19 cellular contexts compared by ENCODE assay signal in the genomic region with DNA sequence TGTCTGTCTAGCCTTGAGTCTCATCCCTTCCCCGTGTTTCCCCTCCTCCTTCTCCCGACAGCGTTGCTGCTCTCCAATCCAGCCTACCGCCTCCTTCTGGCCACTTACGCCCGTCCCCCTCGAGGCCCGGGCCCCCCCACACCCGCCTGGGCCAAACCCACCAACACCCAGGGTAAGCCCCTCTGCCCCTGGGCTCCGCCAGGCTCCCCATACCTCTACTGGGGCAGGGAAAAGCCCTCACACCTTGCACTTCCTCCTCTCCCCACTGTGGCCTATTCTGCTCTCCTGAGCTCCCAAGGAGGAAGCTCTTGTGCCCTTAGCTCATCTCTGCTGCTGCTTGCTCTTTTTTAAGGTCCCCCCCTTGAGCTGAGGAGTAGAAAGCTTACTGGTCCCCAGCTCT. TPM values are rescaled to one million over a fixed set of nuclear protein-coding genes. Genes with fewer than 3 reads are reported as not detected.
DNase-seq lines count a peak whose midpoint lies in the region; ATAC-seq and TF ChIP-seq lines count a peak whose summit lies in the region.
"Had no signal": no experiment of that assay in that cellular context is flagged by ENCODE, and none has a peak within 500 bp of the region (broad histone marks: within the 10 kb centered on the region; RNA-seq: fewer than 3 reads in every experiment).

No MANE protein-coding gene starts in this region.

- no peaks in the 10 kb centered on the region for H3K27me3 ChIP-seq in neural progenitor cell
- H3K27me3 ChIP-seq: BE2C, SJSA1 had no signal

- peak; percentile 19 for DNase-seq in Right ventricle myocardium superior
- no peak for DNase-seq in Right ventricle myocardium inferior (ENCODE audit: missing footprints)
- no peak for DNase-seq in neural progenitor cell (ENCODE audit: low spot score)
- DNase-seq in substantia nigra (lab: John Stamatoyannopoulos, UW) = no peak
- no peak for DNase-seq in anterior cingulate cortex (lab: John Stamatoyannopoulos, UW)
- no peak for DNase-seq in NCI-H2227 treated with DMSO at 0.1 percent for 48 hours (lab: John Stamatoyannopoulos, UW)
- DNase-seq: BE2C; CD4-positive, alpha-beta memory T cell; DMS53; EL; GOT3; NCI-H1417; NCI-H187 treated with DMSO at 0.1 percent for 48 hours; NCI-H526; PC-9 had no signal

- H3K9me3 Mint-ChIP-seq in brain = no peaks in the 10 kb centered on the region
- no peaks in the 10 kb centered on the region for H3K9me3 Mint-ChIP-seq in neural progenitor cell
- H3K9me3 Mint-ChIP-seq: CD4-positive, alpha-beta memory T cell had no signal

- peaks cover 78% of the 10 kb centered on the region for H3K36me3 Mint-ChIP-seq in brain
- H3K36me3 Mint-ChIP-seq in neural progenitor cell = peaks cover 32% of the 10 kb centered on the region

- no peak overlapping the region for H3K4me3 ChIP-seq in neural progenitor cell
- H3K4me3 ChIP-seq: K562, PC-9, SJSA1 had no signal

- H3K9ac ChIP-seq in neural progenitor cell = no peak overlapping the region

- intact Hi-C loops in Right ventricle myocardium superior (cut with DNase I) = no loop called here
- intact Hi-C loops in Right ventricle myocardium inferior (cut with DNase I) = no loop called here

- TF ChIP-seq CTCF in brain (conservative IDR thresholded peaks at IDR 0.05) = no peak
- no peak for TF ChIP-seq CTCF in neural progenitor cell (IDR thresholded peaks at IDR 0.05)

- ATAC-seq in Right ventricle myocardium superior (ENCODE audit: poor library complexity) = no peak
- no peak for ATAC-seq in Right ventricle myocardium inferior
- ATAC-seq in GM21515 (IDR thresholded peaks at IDR 0.05; ENCODE audit: unreplicated experiment) = no peak
- ATAC-seq: K562 had no signal

- H3K79me2 ChIP-seq in neural progenitor cell (ENCODE audit: low read depth) = peaks cover 32% of the 10 kb centered on the region

- H2AFZ ChIP-seq in neural progenitor cell (replicated peaks) = no peak overlapping the region
- H2AFZ ChIP-seq: PC-9 had no signal

- no peaks in the 10 kb centered on the region for H3K9me3 ChIP-seq in neural progenitor cell (ENCODE audit: low read depth)
- H3K9me3 ChIP-seq: BE2C, SJSA1 had no signal

- peaks cover 54% of the 10 kb centered on the region for H4K20me1 ChIP-seq in neural progenitor cell (ENCODE audit: low read depth)

- peak overlapping the region; percentile 27 for H3K27ac ChIP-seq in neural progenitor cell
- H3K27ac ChIP-seq in substantia nigra (ENCODE audit: low read depth, low read length, poor library complexity, severe bottlenecking) = peak overlapping the region; percentile 24
- H3K27ac ChIP-seq: PC-9, SJSA1 had no signal

- H3K36me3 ChIP-seq in neural progenitor cell = no peaks in the 10 kb centered on the region
- H3K36me3 ChIP-seq: BE2C had no signal

- H3K4me3 Mint-ChIP-seq in brain = no peak overlapping the region
- no peak overlapping the region for H3K4me3 Mint-ChIP-seq in neural progenitor cell

- H3K4me2 ChIP-seq in neural progenitor cell = no peak overlapping the region
- H3K4me2 ChIP-seq: PC-9 had no signal

- peaks cover 27% of the 10 kb centered on the region for H3F3A ChIP-seq in neural progenitor cell (ENCODE audit: low read depth)

- peaks cover 20% of the 10 kb centered on the region for H3K4me1 ChIP-seq in neural progenitor cell
- H3K4me1 ChIP-seq: BE2C had no signal

- H3K27me3 Mint-ChIP-seq in brain = peaks cover 8% of the 10 kb centered on the region
- H3K27me3 Mint-ChIP-seq in neural progenitor cell (ENCODE audit: insufficient read depth, low read depth) = peaks cover 5% of the 10 kb centered on the region
- H3K27me3 Mint-ChIP-seq: CD4-positive, alpha-beta memory T cell had no signal

- H3K4me1 Mint-ChIP-seq in brain (peaks cover 9% of the 10 kb centered on the region), neural progenitor cell (peaks cover 9% of the 10 kb centered on the region)
- H3K4me1 Mint-ChIP-seq: CD4-positive, alpha-beta memory T cell had no signal

- H3K27ac Mint-ChIP-seq in brain = peak overlapping the region; percentile 45 to 76 (median 56)
- H3K27ac Mint-ChIP-seq in neural progenitor cell = no peak overlapping the region

RNA-seq across cellular contexts. Expression of a gene that starts 11.0 kb away (rescaled TPM):
- 23.2 TPM for total RNA-seq in Right ventricle myocardium superior
- 32.5 TPM for total RNA-seq in Right ventricle myocardium inferior
- polyA plus RNA-seq in brain (ENCODE audit: insufficient read depth, low read depth, low replicate concordance) = 221 TPM
- 85.3 and 234 TPM in 2 replicates for total RNA-seq in neural progenitor cell (ENCODE audit: low replicate concordance)

RNA-seq across cellular contexts. Expression of a gene that starts 12.7 kb away (rescaled TPM):
- 23.6 TPM for total RNA-seq in Right ventricle myocardium superior
- 22.2 TPM for total RNA-seq in Right ventricle myocardium inferior
- 33.0 TPM for polyA plus RNA-seq in brain (ENCODE audit: insufficient read depth, low read depth, low replicate concordance)
- 29.2 and 50.0 TPM in 2 replicates for total RNA-seq in neural progenitor cell (ENCODE audit: low replicate concordance)

RNA-seq across cellular contexts. Expression of a gene that starts 18.7 kb away (rescaled TPM):
- total RNA-seq in Right ventricle myocardium superior (17.2 TPM), Right ventricle myocardium inferior (18.3 TPM), neural progenitor cell (ENCODE audit: low replicate concordance) (21.5 and 64.6 TPM in 2 replicates)
- 18.0 TPM for polyA plus RNA-seq in brain (ENCODE audit: insufficient read depth, low read depth, low replicate concordance)

RNA-seq across cellular contexts. Expression of a gene that starts 36.6 kb away (rescaled TPM):
- not detected for total RNA-seq in Right ventricle myocardium superior
- not detected for total RNA-seq in Right ventricle myocardium inferior
- not detected for polyA plus RNA-seq in brain (ENCODE audit: insufficient read depth, low read depth, low replicate concordance)
- not detected in 2 replicates for total RNA-seq in neural progenitor cell (ENCODE audit: low replicate concordance)
- total RNA-seq: K562, SJSA1 had no signal
- polyA plus RNA-seq: CD4-positive, alpha-beta memory T cell; K562 had no signal

RNA-seq across cellular contexts. Expression of a gene that starts 45.4 kb away (rescaled TPM):
- total RNA-seq in Right ventricle myocardium superior (not detected), Right ventricle myocardium inferior (not detected), neural progenitor cell (ENCODE audit: low replicate concordance) (0.03 TPM in 1 of 2 replicates, not detected in the other)
- not detected for polyA plus RNA-seq in brain (ENCODE audit: insufficient read depth, low read depth, low replicate concordance)
- total RNA-seq: CD4-positive, alpha-beta memory T cell; K562; PC-9; SJSA1 had no signal
- polyA plus RNA-seq: CD4-positive, alpha-beta memory T cell had no signal
